ENCODE assay signal across 15 cellular contexts in genomic region chr14:77045570-77045890, GRCh38. TPM values are rescaled to one million over a fixed set of nuclear protein-coding genes. Genes with fewer than 3 reads are reported as not detected.
DNase-seq lines count a peak whose midpoint lies in the region; ATAC-seq and TF ChIP-seq lines count a peak whose summit lies in the region.
"Had no signal": no experiment of that assay in that cellular context is flagged by ENCODE, and none has a peak within 500 bp of the region (broad histone marks: within the 10 kb centered on the region; RNA-seq: fewer than 3 reads in every experiment).

No MANE protein-coding gene starts in this region.

- H3K9me3 ChIP-seq in IMR-90 (ENCODE audit: control insufficient read depth, insufficient read depth, low read length) (no peaks in the 10 kb centered on the region), colonic mucosa (no peaks in the 10 kb centered on the region), right lobe of liver (no peaks in the 10 kb centered on the region), spleen (no peaks in the 10 kb centered on the region), HAP-1 (no peaks in the 10 kb centered on the region)

- peak overlapping the region; percentile 72 for H3K18ac ChIP-seq in IMR-90 (ENCODE audit: low read depth, low read length)

- H4K91ac ChIP-seq in IMR-90 (ENCODE audit: insufficient read depth, low read depth, low read length): peak overlapping the region; percentile 71

- H2AK9ac ChIP-seq in IMR-90 (replicated peaks; ENCODE audit: low read depth, low read length, poor library complexity): peak overlapping the region; percentile 77

- H3K4ac ChIP-seq in IMR-90 (ENCODE audit: low read depth, low read length): peak overlapping the region; percentile 67

- H2AK5ac ChIP-seq in IMR-90 (ENCODE audit: low read depth, low read length): peak overlapping the region; percentile 68

- H3K9me1 ChIP-seq in IMR-90 (ENCODE audit: insufficient read depth, low read length): peaks cover 18% of the 10 kb centered on the region

- POLR2A ChIA-PET in IMR-90 (lab: Charles Lee; ENCODE audit: unreplicated experiment): interaction anchor here (2.2 kb wide), 1 partner anchor 11 kb away, joined by 8 read pairs; no protein-coding TSS in a partner anchor

- peak overlapping the region; percentile 31; the same call in 1 of the 2 replicates for H3K4me2 ChIP-seq in IMR-90 (ENCODE audit: low read depth, low read length)

- intact Hi-C loops in IMR-90 (cut with micrococcal nuclease) (no loop called here), colonic mucosa (cut with DNase I) (no loop called here), right lobe of liver (cut with DNase I) (no loop called here), spleen (cut with DNase I; ENCODE audit: low total_unique reads) (no loop called here)

- TF ChIP-seq CTCF in IMR-90 (conservative IDR thresholded peaks at IDR 0.05; ENCODE audit: low read depth, low read length): no peak
- no peak for TF ChIP-seq CTCF in colonic mucosa (IDR thresholded peaks at IDR 0.05)
- no peak for TF ChIP-seq CTCF in right lobe of liver (IDR thresholded peaks at IDR 0.05)
- TF ChIP-seq CTCF in spleen (IDR thresholded peaks at IDR 0.05 in 8 of 11, conservative IDR thresholded peaks at IDR 0.05 in 3 of 11): no peak

- H3K9ac ChIP-seq in IMR-90 (ENCODE audit: low read depth, low read length): peak overlapping the region; percentile 58
- H3K9ac ChIP-seq in colonic mucosa (ENCODE audit: low read depth in 2 of 2, low read length in 2 of 2): peak overlapping the region in 1 of 2 donors; percentile 58

- peak overlapping the region; percentile 71 for H4K5ac ChIP-seq in IMR-90 (ENCODE audit: low read depth, low read length)

- peak overlapping the region; percentile 57; the same call in 1 of the 2 replicates for H3K23ac ChIP-seq in IMR-90 (ENCODE audit: low read depth, low read length)

- H3K27ac ChIP-seq in IMR-90 (ENCODE audit: insufficient read depth, low read length) (peak overlapping the region; percentile 92; the same call in 1 of the 2 replicates), colonic mucosa (peak overlapping the region; percentile 80), right lobe of liver (peak overlapping the region; percentile 91 to 98 (median 93)), spleen (peak overlapping the region in 7 of 8 donors; percentile 94 to 100 (median 100))

- no peak for TF ChIP-seq POLR2A in IMR-90 (IDR thresholded peaks at IDR 0.05; ENCODE audit: low read depth, low read length)
- TF ChIP-seq POLR2A in right lobe of liver (IDR thresholded peaks at IDR 0.05): no peak
- TF ChIP-seq POLR2A in spleen (IDR thresholded peaks at IDR 0.05): no peak

- peak overlapping the region; percentile 66 for H3K14ac ChIP-seq in IMR-90 (replicated peaks; ENCODE audit: low read depth, low read length)

- H2BK5ac ChIP-seq in IMR-90 (ENCODE audit: low read depth, low read length, poor library complexity, severe bottlenecking): peak overlapping the region; percentile 3

- no peak for TF ChIP-seq RAD21 in IMR-90 (IDR thresholded peaks at IDR 0.05; ENCODE audit: low read length)

- H3K56ac ChIP-seq in IMR-90 (ENCODE audit: extremely low read depth, insufficient read depth, low read length): no peak overlapping the region

- peaks cover 29% of the 10 kb centered on the region for H3K4me1 ChIP-seq in IMR-90 (ENCODE audit: control insufficient read depth, insufficient read depth, low read length)
- peaks cover 34% of the 10 kb centered on the region for H3K4me1 ChIP-seq in colonic mucosa
- peaks cover 2 to 68% (median 44%) of the 10 kb centered on the region in 4 donors for H3K4me1 ChIP-seq in right lobe of liver
- H3K4me1 ChIP-seq in spleen: peaks cover 48 to 85% (median 71%) of the 10 kb centered on the region in 6 donors
- peaks cover 38% of the 10 kb centered on the region for H3K4me1 ChIP-seq in HAP-1

- H4K20me1 ChIP-seq in IMR-90 (ENCODE audit: insufficient read depth, low read length): no peaks in the 10 kb centered on the region

- peak overlapping the region; percentile 20 for H2BK20ac ChIP-seq in IMR-90 (ENCODE audit: low read depth, low read length)

- DNase-seq in IMR-90 (no peak), colonic mucosa (peak; percentile 73), right lobe of liver (peak in 1 of 3 donors; percentile 55), spleen (no peak), T-helper 2 cell (no peak), NCI-H2081 (lab: John Stamatoyannopoulos, UW) (no peak), HAP-1 (ENCODE audit: low spot score in 2 of 2) (no peak)
- DNase-seq: activated CD4-positive, alpha-beta T cell treated with anti-CD3 and anti-CD28 coated beads, Interleukin-2, amount 50 U/mL, for 1 hour; anterior cingulate cortex; COR-L47; midbrain; NCI-H345; stimulated activated CD4-positive, alpha-beta T cell treated with anti-CD3 and anti-CD28 coated beads, Interleukin-1b, Interleukin-23, amount 100 ng/mL, for 48 hours had no signal

- BruUV-seq in IMR-90 (replicated peaks; lab: Mats Ljungman, UMichigan): no TSS peak

- in situ Hi-C loops in IMR-90 (cut with MboI; ENCODE audit: low sequenced_read_pairs): loop anchor here (25.0 kb wide), 1 partner anchor 1758 kb away; the partner anchor contains the start of gene FOS
- in situ Hi-C loops in HAP-1 (cut with MboI; ENCODE audit: low sequenced_read_pairs): no loop called here

- peak overlapping the region; percentile 27; the same call in 1 of the 3 replicates for H2BK15ac ChIP-seq in IMR-90 (ENCODE audit: low read depth, low read length)

- H3K79me1 ChIP-seq in IMR-90 (ENCODE audit: low read depth in 1 of 2, low read length in 2 of 2): peaks cover 0 to 9% of the 10 kb centered on the region in 2 experiments; a peak in 1 of 4 replicates

- H3K4me3 ChIP-seq in IMR-90 (ENCODE audit: insufficient read depth, low read depth, low read length) (no peak overlapping the region), colonic mucosa (no peak overlapping the region), right lobe of liver (no peak overlapping the region), spleen (no peak overlapping the region), HAP-1 (no peak overlapping the region)
- H3K4me3 ChIP-seq: GM12878 had no signal

- CTCF ChIA-PET in IMR-90 (lab: Yijun Ruan, JAX): interaction anchor here (0.8 to 1.7 kb wide), 3 partner anchors 127 to 816 kb away, joined by 3 to 9 read pairs (median 4); no protein-coding TSS in a partner anchor

- H2AFZ ChIP-seq in IMR-90 (replicated peaks; ENCODE audit: low read length, poor library complexity): peak overlapping the region; percentile 28

- peak overlapping the region; percentile 81 for H2BK120ac ChIP-seq in IMR-90 (ENCODE audit: low read depth, low read length)

- dilution Hi-C loops in IMR-90 (cut with HindIII; ENCODE audit: low sequenced_read_pairs, unreplicated experiment): no loop called here

- peak overlapping the region in 1 of 2 experiments; percentile 22; a peak in 1 of 4 replicates for H4K8ac ChIP-seq in IMR-90 (ENCODE audit: low read depth in 2 of 2, low read length in 2 of 2)

- H3K27me3 ChIP-seq in IMR-90 (ENCODE audit: control insufficient read depth, insufficient read depth, low read length) (no peaks in the 10 kb centered on the region), colonic mucosa (no peaks in the 10 kb centered on the region), right lobe of liver (no peaks in the 10 kb centered on the region), spleen (replicated peaks in 1 of 7) (no peaks in the 10 kb centered on the region), HAP-1 (ENCODE audit: low read depth) (no peaks in the 10 kb centered on the region)

- H3K36me3 ChIP-seq in IMR-90 (ENCODE audit: control insufficient read depth, insufficient read depth, low read length) (no peaks in the 10 kb centered on the region), colonic mucosa (no peaks in the 10 kb centered on the region), right lobe of liver (no peaks in the 10 kb centered on the region), spleen (no peaks in the 10 kb centered on the region), HAP-1 (replicated peaks) (no peaks in the 10 kb centered on the region)

- ATAC-seq in IMR-90 (ENCODE audit: low read depth) (no peak), right lobe of liver (peak in 2 of 4 donors; percentile 5 to 11), HG02973 (IDR thresholded peaks at IDR 0.05; ENCODE audit: unreplicated experiment) (no peak)
- ATAC-seq: GM12878 had no signal

- no CpG with 5 or more reads among the region's 3 CpGs for WGBS in IMR-90 (ENCODE audit: extremely low coverage in 2 of 2, insufficient read length in 1 of 2), 2 experiments
- WGBS in right lobe of liver (ENCODE audit: insufficient coverage, low coverage, low lambda C conversion rate, missing lambda C conversion rate): 31% methylated on average over 3 of the region's 3 CpGs
- WGBS in spleen, 5 donors: 50 to 70% (median 67%) methylated on average over 3 of the region's 3 CpGs

TF ChIP-seq in IMR-90, 13 proteins besides CTCF, POLR2A, EP300 and RAD21 (continues in another document):
- no peak for TF ChIP-seq MXI1 (IDR thresholded peaks at IDR 0.05; ENCODE audit: borderline replicate concordance, low read depth, low read length)
- TF ChIP-seq CHD1 (IDR thresholded peaks at IDR 0.05; ENCODE audit: low read depth, low read length): no peak
- TF ChIP-seq CEBPB (IDR thresholded peaks at IDR 0.05; ENCODE audit: low read depth, low read length): no peak
- no peak for TF ChIP-seq MAFK (IDR thresholded peaks at IDR 0.05; ENCODE audit: low read depth, low read length)
- TF ChIP-seq BHLHE40 (IDR thresholded peaks at IDR 0.05; ENCODE audit: low read depth, low read length): no peak
- no peak for TF ChIP-seq RCOR1 (IDR thresholded peaks at IDR 0.05; ENCODE audit: insufficient replicate concordance, low read length)
- no peak for TF ChIP-seq RFX5 (IDR thresholded peaks at IDR 0.05; ENCODE audit: low read depth, low read length)

RNA-seq across cellular contexts. Expression of gene IRF2BPL, which starts 17.0 kb away (rescaled TPM):
- total RNA-seq in IMR-90 (2012; rRNA removed) (6.3 and 8.9 TPM in 2 replicates), colonic mucosa (10 to 100 TPM; 18.3 to 27.1 TPM), right lobe of liver (10 to 100 TPM; 11.7 to 18.1 (median 13.7) TPM), spleen (10 to 100 TPM; 38.2 to 62.7 (median 47.7) TPM)
- polyA plus RNA-seq in IMR-90 (2012; rRNA removed) (14.5 and 15.8 TPM in 2 replicates), spleen (10 to 100 TPM in 1 of 3 donors, 1 to 10 TPM in 2; 4.1 to 15.8 (median 6.3) TPM)
- polyA plus RNA-seq in IMR-90 (2012; cell fraction: cytosol; rRNA removed): 13.2 and 35.9 TPM in 2 replicates
- 24.7 and 36.8 TPM in 2 replicates for polyA plus RNA-seq in IMR-90 (2012; cell fraction: nucleus; rRNA removed; ENCODE audit: low replicate concordance)

RNA-seq across cellular contexts. Expression of gene CIPC, which starts 52.5 kb away (rescaled TPM):
- total RNA-seq in IMR-90 (2012; rRNA removed) (12.9 and 13.1 TPM in 2 replicates), colonic mucosa (10 to 100 TPM; 18.2 to 38.4 TPM), right lobe of liver (10 to 100 TPM; 10.4 to 18.7 (median 12.7) TPM), spleen (10 to 100 TPM; 14.9 to 33.8 (median 24.7) TPM)
- polyA plus RNA-seq in IMR-90 (2012; rRNA removed) (5.6 and 6.6 TPM in 2 replicates), spleen (1 to 10 TPM; 4.2 to 9.6 (median 5.1) TPM)
- 2.7 and 2.8 TPM in 2 replicates for polyA plus RNA-seq in IMR-90 (2012; cell fraction: cytosol; rRNA removed)
- polyA plus RNA-seq in IMR-90 (2012; cell fraction: nucleus; rRNA removed; ENCODE audit: low replicate concordance): 2.8 and 5.9 TPM in 2 replicates
